ENCODE assay signal across 28 cellular contexts in the genomic region with DNA sequence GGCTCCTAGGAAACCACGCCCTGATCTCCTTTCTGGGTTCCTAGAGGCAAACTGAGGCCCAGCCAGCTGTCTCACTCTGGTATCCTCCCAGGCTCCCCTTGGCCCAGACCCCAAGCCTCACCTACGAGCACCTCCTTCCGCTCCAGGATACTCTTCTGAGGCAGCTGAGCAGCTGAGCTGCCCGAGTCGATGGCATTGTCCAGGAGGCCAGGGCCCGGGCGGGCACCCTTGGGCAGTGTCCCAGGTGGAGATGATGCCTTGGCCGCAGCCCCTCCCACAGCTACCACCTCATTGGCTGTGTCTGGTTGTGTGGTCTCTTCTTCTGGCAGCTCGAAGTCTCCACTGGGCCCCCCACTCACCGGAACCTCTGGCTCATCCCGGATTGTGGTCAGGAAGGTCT. TPM values are rescaled to one million over a fixed set of nuclear protein-coding genes. Genes with fewer than 3 reads are reported as not detected.
DNase-seq lines count a peak whose midpoint lies in the region; ATAC-seq, FAIRE-seq and TF ChIP-seq lines count a peak whose summit lies in the region.
"Had no signal": no experiment of that assay in that cellular context is flagged by ENCODE, and none has a peak within 500 bp of the region (broad histone marks: within the 10 kb centered on the region; RNA-seq: fewer than 3 reads in every experiment).

No MANE protein-coding gene starts in this region.

- peaks cover 52% of the 10 kb centered on the region for H3K36me3 ChIP-seq in IMR-90 (ENCODE audit: control insufficient read depth, insufficient read depth, low read length)
- H3K36me3 ChIP-seq in K562 (ENCODE audit: control insufficient read depth, insufficient read depth, low read length), result peaks cover 28% of the 10 kb centered on the region; the same call in 1 of the 3 replicates
- H3K36me3 ChIP-seq in kidney (ENCODE audit: control insufficient read depth in 1 of 2, insufficient read depth in 2 of 2, low read length in 2 of 2), result peaks cover 0 to 4% of the 10 kb centered on the region in 2 donors
- peaks cover 9% of the 10 kb centered on the region for H3K36me3 ChIP-seq in osteoblast (ENCODE audit: insufficient read depth, low read length)
- peaks cover 27 to 56% (median 48%) of the 10 kb centered on the region in 3 donors for H3K36me3 ChIP-seq in tibial artery
- H3K36me3 ChIP-seq: BE2C, BLaER1 had no signal

- H3K14ac ChIP-seq in IMR-90 (replicated peaks; ENCODE audit: low read depth, low read length), result no peak overlapping the region

- no peaks in the 10 kb centered on the region for H3K36me3 Mint-ChIP-seq in effector memory CD8-positive, alpha-beta T cell (ENCODE audit: insufficient read depth)
- H3K36me3 Mint-ChIP-seq: CD14-positive monocyte; CD4-positive, alpha-beta memory T cell; CD4-positive, CD25-positive, alpha-beta regulatory T cell; CD8-positive, alpha-beta memory T cell had no signal

- H3K4me2 ChIP-seq in IMR-90 (ENCODE audit: low read depth, low read length), result no peak overlapping the region
- H3K4me2 ChIP-seq in K562 (ENCODE audit: insufficient read depth, low read length), result no peak overlapping the region
- no peak overlapping the region for H3K4me2 ChIP-seq in osteoblast (ENCODE audit: insufficient read depth, low read length)
- H3K4me2 ChIP-seq: BLaER1 had no signal

- H3K27ac ChIP-seq in IMR-90 (ENCODE audit: insufficient read depth, low read length) (no peak overlapping the region), K562 (ENCODE audit: extremely low read depth, low read depth, low read length) (no peak overlapping the region), kidney (ENCODE audit: low read depth in 2 of 2, low read length in 2 of 2) (no peak overlapping the region), osteoblast (ENCODE audit: low read depth, low read length) (no peak overlapping the region), tibial artery (no peak overlapping the region)
- H3K27ac ChIP-seq: BLaER1 had no signal

- no peak for ATAC-seq in IMR-90 (ENCODE audit: low read depth)
- ATAC-seq in K562, result no peak
- no peak for ATAC-seq in effector memory CD8-positive, alpha-beta T cell (replicated peaks)
- ATAC-seq: GM12878 had no signal

- no peak overlapping the region for H3K56ac ChIP-seq in IMR-90 (ENCODE audit: extremely low read depth, insufficient read depth, low read length)

- no peaks in the 10 kb centered on the region for H3K9me3 Mint-ChIP-seq in effector memory CD8-positive, alpha-beta T cell
- H3K9me3 Mint-ChIP-seq: CD4-positive, alpha-beta memory T cell; CD4-positive, CD25-positive, alpha-beta regulatory T cell; CD8-positive, alpha-beta memory T cell had no signal

- H4K8ac ChIP-seq in IMR-90 (ENCODE audit: low read depth in 2 of 2, low read length in 2 of 2), result no peak overlapping the region

- no peak overlapping the region for H3K4me3 Mint-ChIP-seq in effector memory CD8-positive, alpha-beta T cell
- H3K4me3 Mint-ChIP-seq: CD14-positive monocyte; CD4-positive, alpha-beta memory T cell; CD4-positive, CD25-positive, alpha-beta regulatory T cell; CD8-positive, alpha-beta memory T cell had no signal

- H3K4me1 ChIP-seq in IMR-90 (ENCODE audit: control insufficient read depth, insufficient read depth, low read length) (peaks cover 21% of the 10 kb centered on the region), K562 (replicated peaks in 1 of 2; ENCODE audit: control insufficient read depth in 2 of 2, insufficient read depth in 2 of 2, low read length in 2 of 2) (peaks cover 30 to 52% of the 10 kb centered on the region in 2 experiments), kidney (ENCODE audit: control insufficient read depth in 1 of 2, insufficient read depth in 1 of 2, low read depth in 1 of 2, low read length in 2 of 2) (peaks cover 0 to 3% of the 10 kb centered on the region in 2 donors), osteoblast (ENCODE audit: insufficient read depth, low read length) (peaks cover 8% of the 10 kb centered on the region), tibial artery (peaks cover 0 to 23% (median 12%) of the 10 kb centered on the region in 4 donors)
- H3K4me1 ChIP-seq: BE2C had no signal

- intact Hi-C loops in IMR-90 (cut with micrococcal nuclease) (no loop called here), K562 (cut with micrococcal nuclease) (no loop called here), kidney (cut with DNase I) (no loop called here), tibial artery (cut with DNase I; ENCODE audit: low total_unique reads) (no loop called here)

- no peak overlapping the region for H4K5ac ChIP-seq in IMR-90 (ENCODE audit: low read depth, low read length)

- TF ChIP-seq CTCF in IMR-90 (conservative IDR thresholded peaks at IDR 0.05; ENCODE audit: low read depth, low read length), result no peak
- no peak for TF ChIP-seq CTCF in K562 (IDR thresholded peaks at IDR 0.05 in 2 of 3, conservative IDR thresholded peaks at IDR 0.05 in 1 of 3; ENCODE audit: insufficient read depth in 2 of 3, low read depth in 1 of 3, low read length in 3 of 3)
- TF ChIP-seq CTCF in kidney (IDR thresholded peaks at IDR 0.05; ENCODE audit: borderline replicate concordance, extremely low read depth, insufficient read depth), result no peak
- TF ChIP-seq CTCF in osteoblast (IDR thresholded peaks at IDR 0.05; ENCODE audit: extremely low read depth, low read depth, low read length), result no peak
- TF ChIP-seq CTCF in tibial artery (IDR thresholded peaks at IDR 0.05), result no peak

- H3K4ac ChIP-seq in IMR-90 (ENCODE audit: low read depth, low read length), result no peak overlapping the region

- no peaks in the 10 kb centered on the region for H3K79me2 ChIP-seq in K562 (ENCODE audit: control insufficient read depth, insufficient read depth, low read length)
- no peaks in the 10 kb centered on the region for H3K79me2 ChIP-seq in osteoblast (ENCODE audit: insufficient read depth, low read length)

- no peak for DNase-seq in IMR-90
- no peak for DNase-seq in K562 (ENCODE audit: extremely low read depth in 1 of 4, low spot score in 3 of 4)
- DNase-seq in kidney, result peak; percentile 55
- DNase-seq in osteoblast (ENCODE audit: insufficient read length, low spot score, missing footprints), result peak; percentile 75
- no peak for DNase-seq in effector CD4-positive, alpha-beta T cell
- no peak for DNase-seq in tibial artery
- DNase-seq in effector memory CD8-positive, alpha-beta T cell, result no peak
- DNase-seq: 8988T; ACHN; BE2C; C1 segment of cervical spinal cord; CD4-positive, alpha-beta memory T cell; CD4-positive, CD25-positive, alpha-beta regulatory T cell; CD8-positive, alpha-beta memory T cell; COR-L47; DMS 273 treated with DMSO at 0.1 percent for 48 hours; DMS153; DMS53; DMS79; DND-41; EL; GDM1 had no signal

- H2BK20ac ChIP-seq in IMR-90 (ENCODE audit: low read depth, low read length), result no peak overlapping the region

- no peak for TF ChIP-seq EP300 in K562 (IDR thresholded peaks at IDR 0.05; ENCODE audit: low read length)

- TF ChIP-seq RAD21 in IMR-90 (IDR thresholded peaks at IDR 0.05; ENCODE audit: low read length) (no peak), K562 (CRISPR knock-in tag; conservative IDR thresholded peaks at IDR 0.05 in 1 of 2, IDR thresholded peaks at IDR 0.05 in 1 of 2) (no peak)

- in situ Hi-C loops in IMR-90 (cut with MboI; ENCODE audit: low sequenced_read_pairs), result no loop called here
- in situ Hi-C loops in K562 (cut with MboI), result no loop called here

- no peak overlapping the region for H3K23ac ChIP-seq in IMR-90 (ENCODE audit: low read depth, low read length)

- H2AK9ac ChIP-seq in IMR-90 (replicated peaks; ENCODE audit: low read depth, low read length, poor library complexity), result peak overlapping the region; percentile 57

- H3K27ac Mint-ChIP-seq in effector memory CD8-positive, alpha-beta T cell, result no peak overlapping the region
- H3K27ac Mint-ChIP-seq: CD4-positive, alpha-beta memory T cell; CD4-positive, CD25-positive, alpha-beta regulatory T cell had no signal

- no peak overlapping the region for H2BK5ac ChIP-seq in IMR-90 (ENCODE audit: low read depth, low read length, poor library complexity, severe bottlenecking)

- H2AK5ac ChIP-seq in IMR-90 (ENCODE audit: low read depth, low read length), result no peak overlapping the region

- peaks cover 14% of the 10 kb centered on the region for H4K20me1 ChIP-seq in IMR-90 (ENCODE audit: insufficient read depth, low read length)
- H4K20me1 ChIP-seq in K562 (replicated peaks; ENCODE audit: control insufficient read depth, insufficient read depth, low read length), result no peaks in the 10 kb centered on the region; the same call in 1 of the 2 replicates
- H4K20me1 ChIP-seq in osteoblast (ENCODE audit: insufficient read depth, low read length), result peaks cover 4% of the 10 kb centered on the region

- no CpG with 5 or more reads among the region's 11 CpGs for WGBS in IMR-90 (ENCODE audit: extremely low coverage in 2 of 2, insufficient read length in 1 of 2), 2 experiments
- 89% methylated on average over 11 of the region's 11 CpGs for WGBS in K562 (ENCODE audit: insufficient coverage, low coverage, missing lambda C conversion rate)

- H2BK120ac ChIP-seq in IMR-90 (ENCODE audit: low read depth, low read length), result no peak overlapping the region

- BruUV-seq in IMR-90 (replicated peaks; lab: Mats Ljungman, UMichigan) (no TSS peak), K562 (replicated peaks; lab: Mats Ljungman, UMichigan) (no TSS peak)

- no peak for TF ChIP-seq POLR2A in IMR-90 (IDR thresholded peaks at IDR 0.05; ENCODE audit: low read depth, low read length)
- TF ChIP-seq POLR2A in K562 (conservative IDR thresholded peaks at IDR 0.05), result no peak

- POLR2A ChIA-PET in IMR-90 (lab: Charles Lee; ENCODE audit: unreplicated experiment), result no interaction called here
- POLR2A ChIA-PET in K562 (lab: Yijun Ruan, JAX), result interaction anchor here (0.6 to 4.3 kb wide), 3 partner anchors 10 to 16 kb away, joined by 3 to 33 read pairs (median 8); no protein-coding TSS in a partner anchor

- H2AFZ ChIP-seq in IMR-90 (replicated peaks; ENCODE audit: low read length, poor library complexity), result no peak overlapping the region
- no peak overlapping the region for H2AFZ ChIP-seq in K562 (ENCODE audit: low read depth, low read length)
- H2AFZ ChIP-seq in osteoblast (ENCODE audit: low read length), result no peak overlapping the region

- H3K9me1 ChIP-seq in IMR-90 (ENCODE audit: insufficient read depth, low read length), result peaks cover 17% of the 10 kb centered on the region
- peaks cover 7% of the 10 kb centered on the region for H3K9me1 ChIP-seq in K562 (ENCODE audit: control insufficient read depth, insufficient read depth, low read length)

- H3K9ac ChIP-seq in IMR-90 (ENCODE audit: low read depth, low read length) (no peak overlapping the region), K562 (ENCODE audit: insufficient read depth in 1 of 2, low read depth in 2 of 2, low read length in 2 of 2) (peak overlapping the region in 1 of 2 experiments; percentile 70; a peak in 2 of 4 replicates), kidney (ENCODE audit: low read length in 2 of 2) (no peak overlapping the region)
- H3K9ac ChIP-seq: BLaER1 had no signal

- H3K27me3 ChIP-seq in IMR-90 (ENCODE audit: control insufficient read depth, insufficient read depth, low read length), result no peaks in the 10 kb centered on the region
- no peaks in the 10 kb centered on the region for H3K27me3 ChIP-seq in K562 (ENCODE audit: control insufficient read depth in 2 of 2, insufficient read depth in 2 of 2, low read length in 2 of 2)
- no peaks in the 10 kb centered on the region for H3K27me3 ChIP-seq in osteoblast (ENCODE audit: insufficient read depth, low read length)
- H3K27me3 ChIP-seq in tibial artery, result no peaks in the 10 kb centered on the region
- H3K27me3 ChIP-seq: BE2C had no signal

- H4K91ac ChIP-seq in IMR-90 (ENCODE audit: insufficient read depth, low read depth, low read length), result no peak overlapping the region

- peaks cover 7 to 11% of the 10 kb centered on the region in 2 donors for H3K4me1 Mint-ChIP-seq in effector memory CD8-positive, alpha-beta T cell (ENCODE audit: low read depth in 2 of 2)

- FAIRE-seq in K562 (lab: Jason Lieb, UNC) (no peak), kidney (lab: Jason Lieb, UNC) (no peak)
- FAIRE-seq: A204.1, GM12878, GM12892, GM18507 had no signal

- H3K18ac ChIP-seq in IMR-90 (ENCODE audit: low read depth, low read length), result no peak overlapping the region

- dilution Hi-C loops in IMR-90 (cut with HindIII; ENCODE audit: low sequenced_read_pairs, unreplicated experiment), result no loop called here

- CTCF ChIA-PET in IMR-90 (lab: Yijun Ruan, JAX) (no interaction called here), K562 (lab: Yijun Ruan, JAX; ENCODE audit: low intra/inter-chr PET ratio) (no interaction called here)

- H3K4me3 ChIP-seq in IMR-90 (ENCODE audit: insufficient read depth, low read depth, low read length), result no peak overlapping the region
- no peak overlapping the region for H3K4me3 ChIP-seq in K562
- H3K4me3 ChIP-seq in kidney (ENCODE audit: low read length in 2 of 2), result no peak overlapping the region
- H3K4me3 ChIP-seq in osteoblast (ENCODE audit: insufficient read depth, low read length), result no peak overlapping the region
- H3K4me3 ChIP-seq in tibial artery, result no peak overlapping the region
- H3K4me3 ChIP-seq: BLaER1, GM12878 had no signal

- H3K79me1 ChIP-seq in IMR-90 (ENCODE audit: low read depth in 1 of 2, low read length in 2 of 2), result peaks cover 10 to 48% of the 10 kb centered on the region in 2 experiments; a peak in 3 of 4 replicates

- no peak overlapping the region for H2BK15ac ChIP-seq in IMR-90 (ENCODE audit: low read depth, low read length)

- H3K9me3 ChIP-seq in IMR-90 (ENCODE audit: control insufficient read depth, insufficient read depth, low read length) (peaks cover 16% of the 10 kb centered on the region), K562 (replicated peaks; ENCODE audit: control insufficient read depth, insufficient read depth, low read depth, low read length) (no peaks in the 10 kb centered on the region), kidney (ENCODE audit: control insufficient read depth in 1 of 2, low read length in 2 of 2) (peaks cover 0 to 10% of the 10 kb centered on the region in 2 donors), osteoblast (ENCODE audit: low read depth, low read length) (peaks cover 13% of the 10 kb centered on the region), tibial artery (peaks cover 0 to 9% (median 9%) of the 10 kb centered on the region in 3 donors)
- H3K9me3 ChIP-seq: BE2C, BLaER1 had no signal

- H3K27me3 Mint-ChIP-seq in effector memory CD8-positive, alpha-beta T cell, result peaks cover 26 to 74% of the 10 kb centered on the region in 2 donors

RNA-seq across cellular contexts. Expression of a gene that starts 34.4 kb away (rescaled TPM):
- total RNA-seq in IMR-90 (2012; rRNA removed) (13.1 and 14.2 TPM in 2 replicates), K562 (2014; rRNA removed) (12.1 and 20.7 TPM in 2 replicates), K562 (2014; rRNA removed; fragmentation: Illumina TruSeq; extraction: Trizol) (8.6 and 9.0 TPM in 2 replicates), K562 (2015; rRNA removed; fragmentation: Illumina TruSeq; extraction: Trizol) (17.6 and 18.3 TPM in 2 replicates), K562 (2021) (39.4 and 44.1 TPM in 2 replicates), kidney (58.7 TPM), osteoblast (38.0 and 39.8 TPM in 2 replicates)
- polyA plus RNA-seq in IMR-90 (2012; rRNA removed) (71.5 and 75.7 TPM in 2 replicates), K562 (2011; rRNA removed) (6.5 and 8.9 TPM in 2 replicates), K562 (2014; fragmentation: Illumina TruSeq; extraction: Trizol) (30.5 and 39.3 TPM in 2 replicates), K562 (2014; fragmentation: Nextera tagmentation; extraction: Ambion mirVana) (under 1 TPM; 0.38 to 0.56 TPM), K562 (2014; rRNA removed) (20.4 and 24.5 TPM in 2 replicates), kidney (ENCODE audit: insufficient read depth, low read depth, low replicate concordance) (11.0 TPM)
- polyA plus RNA-seq in IMR-90 (2012; cell fraction: cytosol; rRNA removed), result 47.3 and 81.5 TPM in 2 replicates
- 36.2 and 50.9 TPM in 2 replicates for polyA plus RNA-seq in IMR-90 (2012; cell fraction: nucleus; rRNA removed; ENCODE audit: low replicate concordance)
- total RNA-seq in K562 (2011; cell fraction: chromatin; rRNA removed; ENCODE audit: low replicate concordance), result 13.1 and 24.6 TPM in 2 replicates
- 24.0 and 32.2 TPM in 2 replicates for total RNA-seq in K562 (2011; cell fraction: nucleolus; rRNA removed)
- total RNA-seq in K562 (2011; cell fraction: nucleoplasm; rRNA removed), result 29.8 and 31.2 TPM in 2 replicates
- 8.4 and 12.2 TPM in 2 replicates for polyA plus RNA-seq in K562 (2011; cell fraction: cytosol; rRNA removed)
- polyA plus RNA-seq in K562 (2011; cell fraction: nucleus; rRNA removed), result 15.0 and 19.6 TPM in 2 replicates
- 39.4 and 99.6 TPM in 2 replicates for polyA plus RNA-seq in K562 (2012)
- 4.6 and 6.4 TPM in 2 replicates for polyA minus RNA-seq in K562 (2011; rRNA and poly(A)+ RNA removed)
- 12.1 and 19.4 TPM in 2 replicates for polyA minus RNA-seq in K562 (2011; cell fraction: cytosol; rRNA and poly(A)+ RNA removed)
- 3.4 and 3.8 TPM in 2 replicates for polyA minus RNA-seq in K562 (2011; cell fraction: nucleus; rRNA and poly(A)+ RNA removed)
- polyA plus RNA-seq: CD4-positive, alpha-beta memory T cell; CD4-positive, CD25-positive, alpha-beta regulatory T cell; CD8-positive, alpha-beta memory T cell had no signal

Comparison
In these comparisons a context has a peak if more than half of its experiments do, and no peak if none do; other contexts are left out.
1. DNase-seq: peak in kidney (single experiment) and osteoblast (single experiment); none in IMR-90 (single experiment), K562 (0 of 4), effector CD4-positive, alpha-beta T cell (single experiment), tibial artery (0 of 2) and effector memory CD8-positive, alpha-beta T cell (0 of 3).